In the genomic region with DNA sequence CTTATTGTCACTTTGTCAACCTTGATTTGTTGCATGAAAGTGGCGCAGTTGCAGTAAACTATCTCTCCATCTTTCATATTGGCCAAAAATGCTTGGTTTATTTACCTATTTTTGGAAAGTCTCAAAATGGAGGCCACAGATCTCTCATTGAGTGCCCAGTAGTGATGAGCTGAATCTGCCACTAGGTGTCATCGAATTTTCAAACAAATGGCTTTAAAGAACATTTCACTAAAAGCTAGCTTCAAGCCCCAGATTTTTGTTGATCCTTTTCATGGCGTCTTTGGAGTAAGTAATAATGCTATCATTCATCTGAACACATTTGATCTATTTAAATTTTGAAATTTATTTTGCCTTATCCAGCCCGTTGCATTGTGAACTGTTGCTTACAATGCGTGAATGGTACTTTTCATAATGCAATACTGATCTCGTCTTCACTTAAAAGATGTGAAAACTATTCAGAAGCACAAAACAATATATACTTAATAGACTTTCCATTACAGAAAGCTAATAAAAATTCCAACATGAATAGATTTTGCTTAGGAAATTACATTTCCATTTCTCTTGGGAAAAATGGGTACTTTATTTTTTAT, we compare ENCODE assay signal across 2 cellular contexts.
TF ChIP-seq lines count a peak whose summit lies in the region.

No MANE protein-coding gene starts in this region.

TF ChIP-seq in IMR-90, 13 proteins besides CTCF, POLR2A, EP300 and RAD21:
- TF ChIP-seq, protein P1, sequence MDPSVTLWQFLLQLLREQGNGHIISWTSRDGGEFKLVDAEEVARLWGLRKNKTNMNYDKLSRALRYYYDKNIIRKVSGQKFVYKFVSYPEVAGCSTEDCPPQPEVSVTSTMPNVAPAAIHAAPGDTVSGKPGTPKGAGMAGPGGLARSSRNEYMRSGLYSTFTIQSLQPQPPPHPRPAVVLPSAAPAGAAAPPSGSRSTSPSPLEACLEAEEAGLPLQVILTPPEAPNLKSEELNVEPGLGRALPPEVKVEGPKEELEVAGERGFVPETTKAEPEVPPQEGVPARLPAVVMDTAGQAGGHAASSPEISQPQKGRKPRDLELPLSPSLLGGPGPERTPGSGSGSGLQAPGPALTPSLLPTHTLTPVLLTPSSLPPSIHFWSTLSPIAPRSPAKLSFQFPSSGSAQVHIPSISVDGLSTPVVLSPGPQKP (IDR thresholded peaks at IDR 0.05; ENCODE audit: borderline replicate concordance, low read depth, low read length) = no peak
- TF ChIP-seq, protein P2, sequence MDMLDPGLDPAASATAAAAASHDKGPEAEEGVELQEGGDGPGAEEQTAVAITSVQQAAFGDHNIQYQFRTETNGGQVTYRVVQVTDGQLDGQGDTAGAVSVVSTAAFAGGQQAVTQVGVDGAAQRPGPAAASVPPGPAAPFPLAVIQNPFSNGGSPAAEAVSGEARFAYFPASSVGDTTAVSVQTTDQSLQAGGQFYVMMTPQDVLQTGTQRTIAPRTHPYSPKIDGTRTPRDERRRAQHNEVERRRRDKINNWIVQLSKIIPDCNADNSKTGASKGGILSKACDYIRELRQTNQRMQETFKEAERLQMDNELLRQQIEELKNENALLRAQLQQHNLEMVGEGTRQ (IDR thresholded peaks at IDR 0.05; ENCODE audit: low read depth, low read length) = no peak
- TF ChIP-seq RFX5 (IDR thresholded peaks at IDR 0.05; ENCODE audit: low read depth, low read length) = no peak
- TF ChIP-seq MAZ (IDR thresholded peaks at IDR 0.05; ENCODE audit: borderline replicate concordance, low read depth, low read length) = no peak
- TF ChIP-seq MAFK (IDR thresholded peaks at IDR 0.05; ENCODE audit: low read depth, low read length) = no peak
- no peak for TF ChIP-seq CEBPB (IDR thresholded peaks at IDR 0.05; ENCODE audit: low read depth, low read length)
- TF ChIP-seq BHLHE40 (IDR thresholded peaks at IDR 0.05; ENCODE audit: low read depth, low read length) = no peak
- no peak for TF ChIP-seq FOS (IDR thresholded peaks at IDR 0.05; ENCODE audit: low read depth, low read length)
- TF ChIP-seq CHD1 (IDR thresholded peaks at IDR 0.05; ENCODE audit: low read depth, low read length) = no peak
- no peak for TF ChIP-seq RCOR1 (IDR thresholded peaks at IDR 0.05; ENCODE audit: insufficient replicate concordance, low read length)
- no peak for TF ChIP-seq NFE2L2 (IDR thresholded peaks at IDR 0.05; ENCODE audit: low read depth, low read length)
- no peak for TF ChIP-seq SMC3 (IDR thresholded peaks at IDR 0.05; ENCODE audit: low read depth, low read length)
- no peak for TF ChIP-seq MXI1 (IDR thresholded peaks at IDR 0.05; ENCODE audit: borderline replicate concordance, low read depth, low read length)

TF ChIP-seq in neural cell, 6 proteins besides CTCF, POLR2A, EP300 and RAD21 (continued from another document):
- TF ChIP-seq, protein P3, sequence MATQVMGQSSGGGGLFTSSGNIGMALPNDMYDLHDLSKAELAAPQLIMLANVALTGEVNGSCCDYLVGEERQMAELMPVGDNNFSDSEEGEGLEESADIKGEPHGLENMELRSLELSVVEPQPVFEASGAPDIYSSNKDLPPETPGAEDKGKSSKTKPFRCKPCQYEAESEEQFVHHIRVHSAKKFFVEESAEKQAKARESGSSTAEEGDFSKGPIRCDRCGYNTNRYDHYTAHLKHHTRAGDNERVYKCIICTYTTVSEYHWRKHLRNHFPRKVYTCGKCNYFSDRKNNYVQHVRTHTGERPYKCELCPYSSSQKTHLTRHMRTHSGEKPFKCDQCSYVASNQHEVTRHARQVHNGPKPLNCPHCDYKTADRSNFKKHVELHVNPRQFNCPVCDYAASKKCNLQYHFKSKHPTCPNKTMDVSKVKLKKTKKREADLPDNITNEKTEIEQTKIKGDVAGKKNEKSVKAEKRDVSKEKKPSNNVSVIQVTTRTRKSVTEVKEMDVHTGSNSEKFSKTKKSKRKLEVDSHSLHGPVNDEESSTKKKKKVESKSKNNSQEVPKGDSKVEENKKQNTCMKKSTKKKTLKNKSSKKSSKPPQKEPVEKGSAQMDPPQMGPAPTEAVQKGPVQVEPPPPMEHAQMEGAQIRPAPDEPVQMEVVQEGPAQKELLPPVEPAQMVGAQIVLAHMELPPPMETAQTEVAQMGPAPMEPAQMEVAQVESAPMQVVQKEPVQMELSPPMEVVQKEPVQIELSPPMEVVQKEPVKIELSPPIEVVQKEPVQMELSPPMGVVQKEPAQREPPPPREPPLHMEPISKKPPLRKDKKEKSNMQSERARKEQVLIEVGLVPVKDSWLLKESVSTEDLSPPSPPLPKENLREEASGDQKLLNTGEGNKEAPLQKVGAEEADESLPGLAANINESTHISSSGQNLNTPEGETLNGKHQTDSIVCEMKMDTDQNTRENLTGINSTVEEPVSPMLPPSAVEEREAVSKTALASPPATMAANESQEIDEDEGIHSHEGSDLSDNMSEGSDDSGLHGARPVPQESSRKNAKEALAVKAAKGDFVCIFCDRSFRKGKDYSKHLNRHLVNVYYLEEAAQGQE (IDR thresholded peaks at IDR 0.05; ENCODE audit: borderline replicate concordance) = no peak
TF ChIP-seq in neural cell: peak in this region for 1.
